Comparison of ENCODE assay signal across 1 cellular context in genomic region chr2:49251251-49251650, GRCh38.
TF ChIP-seq lines count a peak whose summit lies in the region.

No MANE protein-coding gene starts in this region.

TF ChIP-seq in IMR-90, 13 proteins besides CTCF, POLR2A, EP300 and RAD21:
- TF ChIP-seq BHLHE40 (IDR thresholded peaks at IDR 0.05; ENCODE audit: low read depth, low read length), result no peak
- TF ChIP-seq MAZ (IDR thresholded peaks at IDR 0.05; ENCODE audit: borderline replicate concordance, low read depth, low read length), result no peak
- TF ChIP-seq MAFK (IDR thresholded peaks at IDR 0.05; ENCODE audit: low read depth, low read length), result no peak
- no peak for TF ChIP-seq MXI1 (IDR thresholded peaks at IDR 0.05; ENCODE audit: borderline replicate concordance, low read depth, low read length)
- no peak for TF ChIP-seq CHD1 (IDR thresholded peaks at IDR 0.05; ENCODE audit: low read depth, low read length)
- TF ChIP-seq USF2 (IDR thresholded peaks at IDR 0.05; ENCODE audit: low read depth, low read length), result no peak
- TF ChIP-seq FOS (IDR thresholded peaks at IDR 0.05; ENCODE audit: low read depth, low read length), result no peak
- no peak for TF ChIP-seq RCOR1 (IDR thresholded peaks at IDR 0.05; ENCODE audit: insufficient replicate concordance, low read length)
- no peak for TF ChIP-seq CEBPB (IDR thresholded peaks at IDR 0.05; ENCODE audit: low read depth, low read length)
- TF ChIP-seq, protein P1, sequence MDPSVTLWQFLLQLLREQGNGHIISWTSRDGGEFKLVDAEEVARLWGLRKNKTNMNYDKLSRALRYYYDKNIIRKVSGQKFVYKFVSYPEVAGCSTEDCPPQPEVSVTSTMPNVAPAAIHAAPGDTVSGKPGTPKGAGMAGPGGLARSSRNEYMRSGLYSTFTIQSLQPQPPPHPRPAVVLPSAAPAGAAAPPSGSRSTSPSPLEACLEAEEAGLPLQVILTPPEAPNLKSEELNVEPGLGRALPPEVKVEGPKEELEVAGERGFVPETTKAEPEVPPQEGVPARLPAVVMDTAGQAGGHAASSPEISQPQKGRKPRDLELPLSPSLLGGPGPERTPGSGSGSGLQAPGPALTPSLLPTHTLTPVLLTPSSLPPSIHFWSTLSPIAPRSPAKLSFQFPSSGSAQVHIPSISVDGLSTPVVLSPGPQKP (IDR thresholded peaks at IDR 0.05; ENCODE audit: borderline replicate concordance, low read depth, low read length), result no peak
- TF ChIP-seq RFX5 (IDR thresholded peaks at IDR 0.05; ENCODE audit: low read depth, low read length), result no peak
- TF ChIP-seq NFE2L2 (IDR thresholded peaks at IDR 0.05; ENCODE audit: low read depth, low read length), result no peak
- no peak for TF ChIP-seq SMC3 (IDR thresholded peaks at IDR 0.05; ENCODE audit: low read depth, low read length)
